ENCODE assay signal across 17 cellular contexts in genomic region chr11:126410649-126411048, GRCh38. TPM values are rescaled to one million over a fixed set of nuclear protein-coding genes. Genes with fewer than 3 reads are reported as not detected.
DNase-seq lines count a peak whose midpoint lies in the region; ATAC-seq and TF ChIP-seq lines count a peak whose summit lies in the region.
"Had no signal": no experiment of that assay in that cellular context is flagged by ENCODE, and none has a peak within 500 bp of the region (broad histone marks: within the 10 kb centered on the region; RNA-seq: fewer than 3 reads in every experiment).

No MANE protein-coding gene starts in this region.

- no peak for TF ChIP-seq CTCF in AG10803 (conservative IDR thresholded peaks at IDR 0.05; ENCODE audit: low read length)
- no peak for TF ChIP-seq CTCF in body of pancreas (IDR thresholded peaks at IDR 0.05)
- TF ChIP-seq CTCF in heart right ventricle (IDR thresholded peaks at IDR 0.05): no peak
- no peak for TF ChIP-seq CTCF in osteocyte (IDR thresholded peaks at IDR 0.05)
- TF ChIP-seq CTCF in activated CD8-positive, alpha-beta T cell treated with anti-CD3 and anti-CD28 coated beads for 36 hours (IDR thresholded peaks at IDR 0.05): no peak

- peaks cover 10% of the 10 kb centered on the region for H3K4me1 Mint-ChIP-seq in osteocyte (ENCODE audit: unreplicated experiment)
- peaks cover under 1% of the 10 kb centered on the region for H3K4me1 Mint-ChIP-seq in activated CD8-positive, alpha-beta T cell treated with anti-CD3 and anti-CD28 coated beads for 36 hours (ENCODE audit: low read depth)

- H3K36me3 ChIP-seq in body of pancreas (replicated peaks in 1 of 2; ENCODE audit: insufficient read depth in 1 of 2, low read depth in 2 of 2) (no peaks in the 10 kb centered on the region), heart right ventricle (peaks cover 0 to 64% (median 15%) of the 10 kb centered on the region in 9 donors)

- H3K27ac Mint-ChIP-seq in osteocyte (ENCODE audit: unreplicated experiment): peak overlapping the region; percentile 35
- H3K27ac Mint-ChIP-seq in activated CD8-positive, alpha-beta T cell treated with anti-CD3 and anti-CD28 coated beads for 36 hours: no peak overlapping the region
- H3K27ac Mint-ChIP-seq: activated T-helper 1 cell treated with anti-CD3 and anti-CD28 coated beads, Interleukin-12 subunit alpha, Interleukin-12 subunit beta, Interleukin-2, Interleukin-4 antibody, amounts not matched to agents 30 ng/mL and 10 ng/mL and 1 ng/mL, durations not matched to agents 14 hours and 24 hours and 36 hours had no signal

- H3K27ac ChIP-seq in body of pancreas: peak overlapping the region in 1 of 4 donors; percentile 31
- H3K27ac ChIP-seq in heart right ventricle: peak overlapping the region in 9 of 10 donors; percentile 1 to 92 (median 65)
- H3K27ac ChIP-seq: foreskin keratinocyte had no signal

- POLR2A ChIA-PET in activated CD8-positive, alpha-beta T cell treated with anti-CD3 and anti-CD28 coated beads for 36 hours (lab: Charles Lee): no interaction called here

- H3K27me3 Mint-ChIP-seq in osteocyte (ENCODE audit: unreplicated experiment): no peaks in the 10 kb centered on the region
- no peaks in the 10 kb centered on the region for H3K27me3 Mint-ChIP-seq in activated CD8-positive, alpha-beta T cell treated with anti-CD3 and anti-CD28 coated beads for 36 hours

- intact Hi-C loops in body of pancreas (cut with DNase I): no loop called here
- intact Hi-C loops in heart right ventricle (cut with DNase I): loop anchor here in 4 of 10 donors (5.0 to 10.0 kb wide), 2 partner anchors 53 to 56 kb away; partner anchors contain the start of gene ST3GAL4 (in 4 of the 4)
- intact Hi-C loops in activated CD8-positive, alpha-beta T cell treated with anti-CD3 and anti-CD28 coated beads for 36 hours (cut with micrococcal nuclease): loop anchor here (10.0 kb wide), 1 partner anchor 96 kb away; no protein-coding TSS in a partner anchor

- no peaks in the 10 kb centered on the region for H3K27me3 ChIP-seq in body of pancreas
- H3K27me3 ChIP-seq in heart right ventricle: no peaks in the 10 kb centered on the region
- H3K27me3 ChIP-seq: foreskin keratinocyte had no signal

- 67% methylated on average over 6 of the region's 6 CpGs for WGBS in body of pancreas, 2 donors
- WGBS in heart right ventricle, 2 donors: 35 to 43% methylated on average over 6 of the region's 6 CpGs

- DNase-seq in AG10803 (ENCODE audit: low read depth) (peak; percentile 75), body of pancreas (no peak), heart right ventricle (peak; percentile 51 to 77), osteocyte (ENCODE audit: extremely low spot score, unreplicated experiment) (no peak), T-helper 1 cell (no peak)
- no peak for DNase-seq in activated CD4-positive, CD25-positive, alpha-beta regulatory T cell (lab: John Stamatoyannopoulos, UW)
- no peak for DNase-seq in activated CD8-positive, alpha-beta T cell treated with anti-CD3 and anti-CD28 coated beads for 36 hours
- DNase-seq: activated CD4-positive, alpha-beta T cell treated with anti-CD3 and anti-CD28 coated beads, Interleukin-2, amount 50 U/mL, for 48 hours; amniotic stem cell; Caco-2; foreskin keratinocyte; GF-D8; SIG-M5; stimulated activated CD4-positive, alpha-beta T cell treated with anti-CD3 and anti-CD28 coated beads, Interleukin-2, amount 100 ng/mL, for 48 hours; T1000 had no signal

- CTCF ChIA-PET in activated CD8-positive, alpha-beta T cell treated with anti-CD3 and anti-CD28 coated beads for 36 hours (lab: Charles Lee): no interaction called here

- H3K4me1 ChIP-seq in body of pancreas: peaks cover under 1% of the 10 kb centered on the region
- peaks cover 17 to 67% (median 41%) of the 10 kb centered on the region in 9 donors for H3K4me1 ChIP-seq in heart right ventricle

- no peak overlapping the region for H3K4me3 Mint-ChIP-seq in osteocyte (ENCODE audit: unreplicated experiment)
- H3K4me3 Mint-ChIP-seq in activated CD8-positive, alpha-beta T cell treated with anti-CD3 and anti-CD28 coated beads for 36 hours: no peak overlapping the region
- H3K4me3 Mint-ChIP-seq: activated T-helper 1 cell treated with anti-CD3 and anti-CD28 coated beads, Interleukin-12 subunit alpha, Interleukin-12 subunit beta, Interleukin-2, Interleukin-4 antibody, amounts not matched to agents 30 ng/mL and 10 ng/mL and 1 ng/mL, durations not matched to agents 14 hours and 24 hours and 36 hours had no signal

- H3K36me3 Mint-ChIP-seq in osteocyte (ENCODE audit: unreplicated experiment): peaks cover 38% of the 10 kb centered on the region
- H3K36me3 Mint-ChIP-seq in activated CD8-positive, alpha-beta T cell treated with anti-CD3 and anti-CD28 coated beads for 36 hours (ENCODE audit: low read depth): peaks cover 2% of the 10 kb centered on the region

- no peaks in the 10 kb centered on the region for H3K9me3 Mint-ChIP-seq in osteocyte (ENCODE audit: unreplicated experiment)
- no peaks in the 10 kb centered on the region for H3K9me3 Mint-ChIP-seq in activated CD8-positive, alpha-beta T cell treated with anti-CD3 and anti-CD28 coated beads for 36 hours
- H3K9me3 Mint-ChIP-seq: activated T-helper 1 cell treated with anti-CD3 and anti-CD28 coated beads, Interleukin-12 subunit alpha, Interleukin-12 subunit beta, Interleukin-2, Interleukin-4 antibody, amounts not matched to agents 30 ng/mL and 10 ng/mL and 1 ng/mL, durations not matched to agents 14 hours and 24 hours and 36 hours had no signal

- no peak for TF ChIP-seq POLR2A in body of pancreas (IDR thresholded peaks at IDR 0.05)

- H3K9me3 ChIP-seq in body of pancreas (no peaks in the 10 kb centered on the region), heart right ventricle (no peaks in the 10 kb centered on the region)
- H3K9me3 ChIP-seq: Caco-2 had no signal

- H3K4me3 ChIP-seq in AG10803 (ENCODE audit: low read length) (no peak overlapping the region), body of pancreas (no peak overlapping the region), heart right ventricle (no peak overlapping the region)

- ATAC-seq in body of pancreas (peak; percentile 32), heart right ventricle (peak in 7 of 8 donors; percentile 16 to 60 (median 29)), GM19351 (IDR thresholded peaks at IDR 0.05; ENCODE audit: unreplicated experiment) (no peak)
- ATAC-seq in activated CD8-positive, alpha-beta T cell treated with anti-CD3 and anti-CD28 coated beads for 36 hours: no peak
- ATAC-seq: foreskin keratinocyte had no signal

RNA-seq across cellular contexts. Expression of gene ST3GAL4, which starts 55.2 kb away (rescaled TPM):
- 10 to 100 TPM in 1 of 2 donors, 1 to 10 TPM in 1; 7.5 to 14.8 TPM for total RNA-seq in body of pancreas
- 10 to 100 TPM; 24.8 to 51.0 (median 43.4) TPM for total RNA-seq in heart right ventricle
- polyA plus RNA-seq in heart right ventricle: 10 to 100 TPM; 96.2 to 98.2 TPM
- total RNA-seq in osteocyte: 73.1 and 74.8 TPM in 2 replicates
- total RNA-seq in activated CD8-positive, alpha-beta T cell treated with anti-CD3 and anti-CD28 coated beads for 36 hours: 10 to 100 TPM; 10.7 to 11.7 TPM

Comparison
In these comparisons a context has a peak if more than half of its experiments do, and no peak if none do; other contexts are left out.
1. DNase-seq: peak in AG10803 (single experiment) and heart right ventricle (2 of 2); none in body of pancreas (0 of 4), osteocyte (single experiment), activated CD4-positive, CD25-positive, alpha-beta regulatory T cell (0 of 4), activated CD8-positive, alpha-beta T cell treated with anti-CD3 and anti-CD28 coated beads for 36 hours (single experiment) and T-helper 1 cell (0 of 5).
2. ATAC-seq: peak in body of pancreas (single experiment) and heart right ventricle (7 of 8); none in GM19351 (single experiment) and activated CD8-positive, alpha-beta T cell treated with anti-CD3 and anti-CD28 coated beads for 36 hours (single experiment).